In the genomic region with DNA sequence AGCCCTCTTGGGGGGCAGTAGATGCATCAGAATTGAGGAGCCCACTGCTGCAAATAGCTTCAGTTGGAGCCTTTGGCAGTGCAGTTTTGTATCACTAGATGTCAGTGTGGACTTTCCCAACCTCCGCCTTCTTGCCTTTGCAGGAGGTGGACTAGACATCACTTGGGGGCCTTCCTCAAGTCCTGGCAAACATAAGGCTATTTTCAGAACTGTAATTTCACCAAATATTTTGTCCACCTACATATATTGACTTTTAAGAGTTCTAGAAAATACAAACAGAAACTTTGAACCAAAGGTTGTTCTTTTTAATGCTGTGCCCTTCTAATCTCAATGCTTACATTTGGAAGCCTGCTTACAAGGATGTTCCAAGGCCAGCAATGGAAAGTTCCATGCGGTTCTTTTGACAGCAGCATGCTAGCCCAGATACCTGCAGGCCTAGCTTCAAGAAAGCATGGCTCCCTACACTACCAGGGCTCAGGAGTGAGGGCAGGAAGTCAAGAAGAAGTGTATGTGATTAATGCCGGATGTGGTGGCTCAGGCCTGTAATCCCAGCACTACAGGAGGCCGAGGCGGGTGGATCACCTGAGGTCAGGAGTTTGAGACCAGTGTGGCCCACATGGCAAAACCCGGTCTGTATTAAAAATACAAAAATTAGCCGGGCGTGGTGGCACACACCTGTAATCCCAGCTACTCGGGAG, we compare ENCODE assay signal across 8 cellular contexts. TPM values are rescaled to one million over a fixed set of nuclear protein-coding genes. Genes with fewer than 3 reads are reported as not detected.
DNase-seq lines count a peak whose midpoint lies in the region; ATAC-seq, FAIRE-seq and TF ChIP-seq lines count a peak whose summit lies in the region.

No MANE protein-coding gene starts in this region.

- no peak overlapping the region for H2AFZ ChIP-seq in Loucy (ENCODE audit: low read length)
- no peak overlapping the region for H2AFZ ChIP-seq in keratinocyte (ENCODE audit: control insufficient read depth, low read length)

- no peaks in the 10 kb centered on the region for H3K36me3 Mint-ChIP-seq in T-helper 2 cell treated with Interferon-gamma antibody and Interleukin-4, amounts not matched to agents 5 μg/mL and 100 μg/mL, for 36 hours (ENCODE audit: low read depth)
- peaks cover 5% of the 10 kb centered on the region for H3K36me3 Mint-ChIP-seq in MCF 10A (ENCODE audit: insufficient read depth, unreplicated experiment)

- H3K27me3 Mint-ChIP-seq in T-helper 2 cell treated with Interferon-gamma antibody and Interleukin-4, amounts not matched to agents 5 μg/mL and 100 μg/mL, for 36 hours (ENCODE audit: low read depth) = peaks cover 3% of the 10 kb centered on the region
- no peaks in the 10 kb centered on the region for H3K27me3 Mint-ChIP-seq in MCF 10A (ENCODE audit: insufficient read depth, unreplicated experiment)

- H3K4me2 ChIP-seq in Loucy (ENCODE audit: low read depth, low read length, poor library complexity, severe bottlenecking) = no peak overlapping the region
- no peak overlapping the region for H3K4me2 ChIP-seq in keratinocyte (ENCODE audit: control insufficient read depth, extremely low read depth, insufficient read depth, low read depth, low read length)

- dilution Hi-C loops in keratinocyte (cut with MboI; ENCODE audit: extremely low pct_ligation_motif_present, low sequenced_read_pairs) = no loop called here

- H3K9me1 ChIP-seq in keratinocyte (ENCODE audit: control insufficient read depth, extremely low read depth, insufficient read depth, low read length) = no peaks in the 10 kb centered on the region

- H3K79me2 ChIP-seq in Loucy (ENCODE audit: insufficient read depth, low read length) (no peaks in the 10 kb centered on the region; the same call in 1 of the 2 replicates), keratinocyte (ENCODE audit: control insufficient read depth, insufficient read depth, low read length) (no peaks in the 10 kb centered on the region)

- H3K9me2 ChIP-seq in Loucy (replicated peaks; ENCODE audit: low read depth, low read length) = no peaks in the 10 kb centered on the region

- H4K20me1 ChIP-seq in Loucy (ENCODE audit: insufficient read depth, low read length, poor library complexity, severe bottlenecking) (no peaks in the 10 kb centered on the region), keratinocyte (ENCODE audit: control insufficient read depth, extremely low read depth, insufficient read depth, low read length) (no peaks in the 10 kb centered on the region)

- H3K9me3 ChIP-seq in Loucy (ENCODE audit: insufficient read depth, low read depth, low read length) = no peaks in the 10 kb centered on the region
- H3K9me3 ChIP-seq in keratinocyte (ENCODE audit: control insufficient read depth, low read depth, low read length) = no peaks in the 10 kb centered on the region

- no peak overlapping the region for H3K27ac ChIP-seq in keratinocyte (ENCODE audit: control insufficient read depth, insufficient read depth, low read length)

- no peaks in the 10 kb centered on the region for H3F3A ChIP-seq in Loucy (ENCODE audit: low read depth)

- H3K4me1 ChIP-seq in Loucy (ENCODE audit: insufficient read depth, low read length, poor library complexity, severe bottlenecking) (peaks cover 14% of the 10 kb centered on the region), keratinocyte (ENCODE audit: control insufficient read depth, extremely low read depth, insufficient read depth, low read length) (no peaks in the 10 kb centered on the region)

- POLR2A ChIA-PET in MCF 10A (lab: Yijun Ruan, JAX) = interaction anchor here (0.8 to 1.2 kb wide), 4 partner anchors 110 to 695 kb away, joined by 3 to 4 read pairs (median 3); no protein-coding TSS in a partner anchor

- DNase-seq in AG10803 (ENCODE audit: low read depth) (peak; percentile 54), MCF 10A (ENCODE audit: unreplicated experiment) (peak; percentile 63), keratinocyte (ENCODE audit: low read depth, low spot score) (no peak)
- DNase-seq in T-helper 2 cell treated with Interferon-gamma antibody and Interleukin-4, amounts not matched to agents 5 μg/mL and 100 μg/mL, for 36 hours (ENCODE audit: low spot score) = peak; percentile 37
- peak; percentile 5 to 39 for DNase-seq in stimulated activated CD4-positive, alpha-beta T cell treated with anti-CD3 and anti-CD28 coated beads, Interleukin-4, amount 100 ng/mL, for 4 hours

- no peak for FAIRE-seq in keratinocyte (lab: Jason Lieb, UNC)

- no peaks in the 10 kb centered on the region for H3K9me3 Mint-ChIP-seq in T-helper 2 cell treated with Interferon-gamma antibody and Interleukin-4, amounts not matched to agents 5 μg/mL and 100 μg/mL, for 36 hours
- no peaks in the 10 kb centered on the region for H3K9me3 Mint-ChIP-seq in MCF 10A (ENCODE audit: unreplicated experiment)

- H3K27ac Mint-ChIP-seq in T-helper 2 cell treated with Interferon-gamma antibody and Interleukin-4, amounts not matched to agents 5 μg/mL and 100 μg/mL, for 36 hours = no peak overlapping the region
- H3K27ac Mint-ChIP-seq in MCF 10A (ENCODE audit: low read depth, unreplicated experiment) = no peak overlapping the region

- H3K4me3 ChIP-seq in AG10803 (ENCODE audit: low read length) (no peak overlapping the region), Loucy (ENCODE audit: low read length, poor library complexity, severe bottlenecking) (no peak overlapping the region), keratinocyte (ENCODE audit: control insufficient read depth in 2 of 3, extremely low read depth in 1 of 3, insufficient read depth in 2 of 3, low read depth in 1 of 3, low read length in 3 of 3) (no peak overlapping the region)

- H3K9ac ChIP-seq in Loucy (ENCODE audit: low read depth, low read length, poor library complexity, severe bottlenecking) (no peak overlapping the region), keratinocyte (ENCODE audit: control insufficient read depth, extremely low read depth, insufficient read depth, low read length) (no peak overlapping the region)

- H3K27me3 ChIP-seq in Loucy (ENCODE audit: insufficient read depth, low read length, poor library complexity, severe bottlenecking) (no peaks in the 10 kb centered on the region), keratinocyte (ENCODE audit: control insufficient read depth, extremely low read depth, insufficient read depth, low read length) (no peaks in the 10 kb centered on the region)

- CTCF ChIA-PET in MCF 10A (lab: Yijun Ruan, JAX) = interaction anchor here (0.5 to 5.3 kb wide), 44 partner anchors 8 to 569 kb away, joined by 3 to 64 read pairs (median 4); a partner anchor contains a TSS

- H3K36me3 ChIP-seq in Loucy (ENCODE audit: insufficient read depth, low read length) (no peaks in the 10 kb centered on the region), keratinocyte (ENCODE audit: control insufficient read depth in 2 of 2, extremely low read depth in 1 of 2, insufficient read depth in 2 of 2, low read length in 2 of 2) (no peaks in the 10 kb centered on the region)

- ATAC-seq in GM18858 (IDR thresholded peaks at IDR 0.05; ENCODE audit: unreplicated experiment) (peak; percentile 56), GM18520 (IDR thresholded peaks at IDR 0.05; ENCODE audit: unreplicated experiment) (no peak)

- no peak overlapping the region for H3K4me3 Mint-ChIP-seq in T-helper 2 cell treated with Interferon-gamma antibody and Interleukin-4, amounts not matched to agents 5 μg/mL and 100 μg/mL, for 36 hours
- no peak overlapping the region for H3K4me3 Mint-ChIP-seq in MCF 10A (ENCODE audit: unreplicated experiment)

- H3K4me1 Mint-ChIP-seq in T-helper 2 cell treated with Interferon-gamma antibody and Interleukin-4, amounts not matched to agents 5 μg/mL and 100 μg/mL, for 36 hours (ENCODE audit: low read depth) = peaks cover 2% of the 10 kb centered on the region
- peaks cover 6% of the 10 kb centered on the region for H3K4me1 Mint-ChIP-seq in MCF 10A (ENCODE audit: insufficient read depth, unreplicated experiment)

- intact Hi-C loops in MCF 10A (cut with micrococcal nuclease) = loop anchor here (1.0 to 2.0 kb wide), 4 partner anchors 112 to 464 kb away; no protein-coding TSS in a partner anchor

- TF ChIP-seq CTCF in AG10803 (conservative IDR thresholded peaks at IDR 0.05; ENCODE audit: low read length) (peak; percentile 88), Loucy (conservative IDR thresholded peaks at IDR 0.05; ENCODE audit: low read length) (peak; percentile 85), MCF 10A (IDR thresholded peaks at IDR 0.05; ENCODE audit: unreplicated experiment) (peak; percentile 76), keratinocyte (optimal IDR thresholded peaks at IDR 0.05 in 1 of 3, IDR thresholded peaks at IDR 0.05 in 1 of 3, conservative IDR thresholded peaks at IDR 0.05 in 1 of 3; ENCODE audit: extremely low read depth in 1 of 3, insufficient read depth in 2 of 3, low read length in 3 of 3) (peak; percentile 72 to 83 (median 74))

- no TSS peak for BruUV-seq in MCF 10A (replicated peaks; lab: Mats Ljungman, UMichigan)

RNA-seq across cellular contexts. Expression of a gene that starts 8.0 kb away (rescaled TPM):
- 9.8 and 10.2 TPM in 2 replicates for total RNA-seq in MCF 10A (2022)
- 4.0 to 7.0 TPM (median 6.0 TPM) in 3 replicates for polyA plus RNA-seq in keratinocyte
- polyA plus RNA-seq in keratinocyte (2011; ENCODE audit: low read depth) = 1.9 TPM
- polyA plus RNA-seq in keratinocyte (2011; cell fraction: cytosol; rRNA removed) = 3.2 and 6.6 TPM in 2 replicates
- polyA plus RNA-seq in keratinocyte (2011; cell fraction: nucleus; rRNA removed) = 3.8 and 4.2 TPM in 2 replicates
- polyA plus RNA-seq in keratinocyte (2012; ENCODE audit: low replicate concordance) = 4.7 TPM in 2 replicates
- polyA minus RNA-seq in keratinocyte = 0.43 to 6.5 TPM (median 3.9 TPM) in 3 replicates
- 12.1 TPM for polyA minus RNA-seq in keratinocyte (2011; cell fraction: cytosol; rRNA and poly(A)+ RNA removed)
- polyA minus RNA-seq in keratinocyte (2011; cell fraction: nucleus; rRNA and poly(A)+ RNA removed) = 9.5 and 11.9 TPM in 2 replicates
